Comparison of ENCODE assay signal across 10 cellular contexts in the genomic region with DNA sequence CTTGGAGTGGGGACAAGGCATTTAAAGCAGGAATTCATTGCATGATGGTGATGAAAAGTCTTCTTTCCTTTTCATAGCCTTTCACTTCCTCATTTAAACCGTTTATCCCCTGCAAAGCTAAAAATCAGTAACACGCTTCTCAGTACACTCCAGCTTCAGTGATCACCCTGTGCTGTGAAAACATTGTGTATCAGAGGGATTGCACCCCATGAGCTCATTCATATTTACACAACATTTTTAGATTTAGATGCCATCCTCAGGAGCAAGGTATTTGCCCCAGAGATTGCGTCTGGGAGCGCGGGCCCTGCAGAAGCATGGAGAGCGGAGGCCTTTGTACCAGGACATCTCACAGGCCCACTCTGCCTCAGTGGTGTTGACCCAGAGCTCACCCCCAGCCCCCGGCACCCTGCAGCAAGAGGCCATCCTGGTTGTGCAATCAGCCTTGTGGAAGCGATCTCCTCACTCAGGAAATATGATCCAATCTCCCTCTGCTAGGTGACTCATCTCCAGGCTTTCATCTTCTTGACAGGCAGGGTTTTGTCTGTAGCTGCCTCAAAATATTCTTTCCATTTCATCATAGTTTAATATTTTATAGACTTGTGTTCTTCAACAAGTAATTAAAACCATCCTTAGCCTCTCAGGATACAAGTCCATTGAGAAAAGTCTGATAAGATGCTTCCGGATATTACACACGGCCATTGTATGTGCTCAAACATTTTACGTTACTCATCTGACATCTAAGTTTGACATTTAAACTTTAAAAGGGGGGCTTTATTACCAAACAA. TPM values are rescaled to one million over a fixed set of nuclear protein-coding genes. Genes with fewer than 3 reads are reported as not detected.
DNase-seq lines count a peak whose midpoint lies in the region; ATAC-seq and TF ChIP-seq lines count a peak whose summit lies in the region.
"Had no signal": no experiment of that assay in that cellular context is flagged by ENCODE, and none has a peak within 500 bp of the region (broad histone marks: within the 10 kb centered on the region; RNA-seq: fewer than 3 reads in every experiment).

No MANE protein-coding gene starts in this region.

- intact Hi-C loops in A673 (cut with micrococcal nuclease; ENCODE audit: unreplicated experiment): no loop called here
- intact Hi-C loops in left lung (cut with DNase I): no loop called here

- H3K9me3 ChIP-seq in A673 (ENCODE audit: low read depth, low read length, poor library complexity, severe bottlenecking): no peaks in the 10 kb centered on the region
- H3K9me3 ChIP-seq in left lung: no peaks in the 10 kb centered on the region

- no peaks in the 10 kb centered on the region for H3K27me3 ChIP-seq in A673 (replicated peaks; ENCODE audit: insufficient read depth, low read depth, low read length, poor library complexity)
- H3K27me3 ChIP-seq in left lung: no peaks in the 10 kb centered on the region

- H3K4me3 ChIP-seq in A673 (ENCODE audit: low read depth, low read length, poor library complexity, severe bottlenecking): no peak overlapping the region
- no peak overlapping the region for H3K4me3 ChIP-seq in left lung

- CTCF ChIA-PET in A673 (lab: Charles Lee): no interaction called here

- no peaks in the 10 kb centered on the region for H3K36me3 ChIP-seq in A673 (ENCODE audit: insufficient read depth, low read length, poor library complexity, severe bottlenecking)
- no peaks in the 10 kb centered on the region for H3K36me3 ChIP-seq in left lung

- no TSS peak for BruUV-seq in A673 (replicated peaks; lab: Mats Ljungman, UMichigan)

- H3K4me1 ChIP-seq in A673 (ENCODE audit: insufficient read depth, low read length, poor library complexity, severe bottlenecking) (peaks cover 4% of the 10 kb centered on the region), left lung (peaks cover 4 to 22% of the 10 kb centered on the region in 2 donors)

- TF ChIP-seq CTCF in A673 (conservative IDR thresholded peaks at IDR 0.05; ENCODE audit: low read depth, low read length) (no peak), left lung (IDR thresholded peaks at IDR 0.05) (no peak)

- H3K27ac ChIP-seq in A673 (ENCODE audit: low read depth, low read length, poor library complexity, severe bottlenecking): no peak overlapping the region
- H3K27ac ChIP-seq in left lung: peak overlapping the region in 1 of 2 donors; percentile 8

- ATAC-seq in left lung: peak; percentile 54
- ATAC-seq: stimulated activated effector memory CD8-positive, alpha-beta T cell treated with anti-CD3 and anti-CD28 coated beads, Interleukin-12 subunit alpha, Interleukin-12 subunit beta, amount 100 ng/mL, for 72 hours had no signal

- DNase-seq in A673 (ENCODE audit: low spot score) (peak; percentile 76), HS-5 (ENCODE audit: low read depth) (peak; percentile 90), amniotic stem cell (lab: John Stamatoyannopoulos, UW) (peak; percentile 81), left lung (no peak), dermis blood vessel endothelial cell (no peak), NCI-H446 treated with DMSO at 0.1 percent for 48 hours (lab: John Stamatoyannopoulos, UW) (no peak), NCI-H1048 (lab: John Stamatoyannopoulos, UW) (no peak)
- no peak for DNase-seq in effector CD8-positive, alpha-beta T cell (lab: John Stamatoyannopoulos, UW)
- DNase-seq: activated naive CD4-positive, alpha-beta T cell treated with Interleukin-2 at 50 U/mL for 16 hours had no signal

- POLR2A ChIA-PET in A673 (lab: Charles Lee; ENCODE audit: low non-redundant PET): no interaction called here

RNA-seq across cellular contexts. Expression of a gene that starts 38.9 kb away (rescaled TPM):
- total RNA-seq in A673 (2021) (0.13 and 0.66 TPM in 2 replicates), left lung (100 to 1,000 TPM in 1 of 2 donors, 10 to 100 TPM in 1; 34.7 to 126 TPM), dermis blood vessel endothelial cell (0.79 and 2.0 TPM in 2 replicates)

Comparison
In these comparisons a context has a peak if more than half of its experiments do, and no peak if none do; other contexts are left out.
1. DNase-seq: peak in A673 (single experiment), HS-5 (single experiment) and amniotic stem cell (single experiment); none in left lung (0 of 2), dermis blood vessel endothelial cell (single experiment), effector CD8-positive, alpha-beta T cell (single experiment), NCI-H446 treated with DMSO at 0.1 percent for 48 hours (single experiment) and NCI-H1048 (single experiment).
2. RNA of a gene that starts 38.9 kb away (total RNA-seq): 34.7 to 126 TPM in left lung; 0.79 to 2.0 TPM in dermis blood vessel endothelial cell and 0.13 to 0.66 TPM in A673; every median in the first group is over 10 times any median in the second.